Comparison of ENCODE assay signal across 8 cellular contexts in genomic region chr12:57240069-57240921, GRCh38. TPM values are rescaled to one million over a fixed set of nuclear protein-coding genes. Genes with fewer than 3 reads are reported as not detected.
DNase-seq lines count a peak whose midpoint lies in the region; ATAC-seq and TF ChIP-seq lines count a peak whose summit lies in the region.

No MANE protein-coding gene starts in this region.

- no peak for TF ChIP-seq EP300 in suprapubic skin (IDR thresholded peaks at IDR 0.05)

- POLR2A ChIA-PET in HCT116 (lab: Charles Lee): interaction anchor here (3.5 kb wide), 1 partner anchor 11 kb away, joined by 16 read pairs; the partner anchor contains the start of gene SHMT2

- TF ChIP-seq CTCF in HCT116 (IDR thresholded peaks at IDR 0.05 in 2 of 3, conservative IDR thresholded peaks at IDR 0.05 in 1 of 3; ENCODE audit: borderline replicate concordance in 1 of 3, insufficient read depth in 1 of 3, low read depth in 2 of 3, low read length in 2 of 3) (no peak), natural killer cell (IDR thresholded peaks at IDR 0.05) (no peak), suprapubic skin (IDR thresholded peaks at IDR 0.05) (no peak)

- peak; percentile 47 for DNase-seq in HCT116 (ENCODE audit: low read depth, low spot score)
- peak; percentile 77 for DNase-seq in NCI-H748 treated with DMSO at 0.1 percent for 48 hours (lab: John Stamatoyannopoulos, UW)
- DNase-seq in activated CD8-positive, alpha-beta memory T cell treated with anti-CD3 and anti-CD28 coated beads, Interleukin-2, amount 50 U/mL, for 48 hours: peak; percentile 81
- peak; percentile 29 to 57 for DNase-seq in erythroblast (lab: John Stamatoyannopoulos, UW)
- DNase-seq in natural killer cell: peak; percentile 48
- DNase-seq in suprapubic skin (ENCODE audit: low spot score in 2 of 2): peak in 1 of 2 donors; percentile 74
- DNase-seq in NOMO-1 (lab: John Stamatoyannopoulos, UW; ENCODE audit: unreplicated experiment in 2 of 2): no peak

- no peaks in the 10 kb centered on the region for H3K9me3 Mint-ChIP-seq in natural killer cell

- H3K4me2 ChIP-seq in BLaER1: peak overlapping the region; percentile 97
- H3K4me2 ChIP-seq in HCT116 (ENCODE audit: low read length): peak overlapping the region; percentile 77

- ATAC-seq in HCT116 (peak; percentile 31), natural killer cell (peak; percentile 39 to 43 (median 39))

- H3K9ac ChIP-seq in BLaER1 (peak overlapping the region; percentile 83), HCT116 (ENCODE audit: low read length) (peak overlapping the region; percentile 41)

- TF ChIP-seq POLR2A in HCT116 (IDR thresholded peaks at IDR 0.05; ENCODE audit: borderline replicate concordance, extremely low read depth, insufficient read depth, insufficient read length): no peak
- TF ChIP-seq POLR2A in erythroblast (IDR thresholded peaks at IDR 0.05; ENCODE audit: low read length): no peak
- no peak for TF ChIP-seq POLR2A in suprapubic skin (IDR thresholded peaks at IDR 0.05)

- BruUV-seq in HCT116 (replicated peaks; lab: Mats Ljungman, UMichigan): TSS peak; percentile 66

- no peak overlapping the region for H2AFZ ChIP-seq in HCT116 (ENCODE audit: low read depth, low read length, poor library complexity, severe bottlenecking)

- H3K27me3 ChIP-seq in BLaER1: peaks cover 100% of the 10 kb centered on the region
- H3K27me3 ChIP-seq in HCT116 (ENCODE audit: insufficient read depth, low read length): peaks cover 4% of the 10 kb centered on the region; the same call in 1 of the 2 replicates
- peaks cover 66% of the 10 kb centered on the region for H3K27me3 ChIP-seq in suprapubic skin

- peak overlapping the region; percentile 84 for H3K27ac ChIP-seq in BLaER1
- peak overlapping the region; percentile 34; the same call in 1 of the 2 replicates for H3K27ac ChIP-seq in HCT116 (ENCODE audit: low read depth, low read length)
- no peak overlapping the region for H3K27ac ChIP-seq in suprapubic skin

- peaks cover 45 to 80% of the 10 kb centered on the region in 2 donors for H3K4me1 Mint-ChIP-seq in natural killer cell

- no peak for TF ChIP-seq RAD21 in HCT116 (IDR thresholded peaks at IDR 0.05; ENCODE audit: low read depth)

- no peaks in the 10 kb centered on the region for H3K79me2 ChIP-seq in HCT116 (ENCODE audit: insufficient read depth, low read length)

- peak overlapping the region; percentile 77 for H3K4me3 ChIP-seq in BLaER1
- H3K4me3 ChIP-seq in HCT116 (replicated peaks in 1 of 2; ENCODE audit: low read depth in 1 of 2, low read length in 2 of 2): peak overlapping the region; percentile 47 to 55
- H3K4me3 ChIP-seq in suprapubic skin: peak overlapping the region; percentile 56

- H3K9me3 ChIP-seq in BLaER1: no peaks in the 10 kb centered on the region
- H3K9me3 ChIP-seq in HCT116 (ENCODE audit: control insufficient read depth in 1 of 2, insufficient read depth in 1 of 2, low read depth in 1 of 2, low read length in 2 of 2): no peaks in the 10 kb centered on the region
- no peaks in the 10 kb centered on the region for H3K9me3 ChIP-seq in suprapubic skin

- no peaks in the 10 kb centered on the region for H3K9me2 ChIP-seq in HCT116 (ENCODE audit: insufficient read depth)

- CTCF ChIA-PET in HCT116 (lab: Charles Lee): interaction anchor here (1.2 to 4.6 kb wide), 4 partner anchors 10 to 212 kb away, joined by 3 to 64 read pairs (median 20); partner anchors contain the start of gene SHMT2

- H3K36me3 Mint-ChIP-seq in natural killer cell: no peaks in the 10 kb centered on the region

- H3K4me3 Mint-ChIP-seq in natural killer cell: peak overlapping the region; percentile 88

- intact Hi-C loops in HCT116 (cut with micrococcal nuclease) (loop anchor here (10.0 kb wide), 1 partner anchor 115 kb away; the partner anchor contains the start of gene LRP1), natural killer cell (cut with micrococcal nuclease) (no loop called here)

- H3K36me3 ChIP-seq in BLaER1 (peaks cover 9% of the 10 kb centered on the region), HCT116 (ENCODE audit: control insufficient read depth in 1 of 2, insufficient read depth in 2 of 2, low read length in 2 of 2) (no peaks in the 10 kb centered on the region), suprapubic skin (no peaks in the 10 kb centered on the region)

- H4K20me1 ChIP-seq in BLaER1 (peaks cover 65% of the 10 kb centered on the region), HCT116 (ENCODE audit: insufficient read depth) (no peaks in the 10 kb centered on the region)

- WGBS in suprapubic skin: under 1% methylated on average over 57 of the region's 72 CpGs

- H3K27me3 Mint-ChIP-seq in natural killer cell (ENCODE audit: low read depth in 2 of 2): peaks cover 61 to 74% of the 10 kb centered on the region in 2 donors

- H3K4me1 ChIP-seq in BLaER1 (peaks cover 77% of the 10 kb centered on the region), HCT116 (ENCODE audit: control insufficient read depth in 1 of 2, insufficient read depth in 2 of 2, low read length in 2 of 2) (peaks cover 34 to 55% of the 10 kb centered on the region in 2 experiments), suprapubic skin (peaks cover 88% of the 10 kb centered on the region)

- peak overlapping the region; percentile 45 to 64 for H3K27ac Mint-ChIP-seq in natural killer cell

- RAD21 ChIA-PET in HCT116 (lab: Charles Lee; ENCODE audit: low non-redundant PET in 1 of 2, low total read pairs in 2 of 2, uncharacterized antibody in 2 of 2, unreplicated experiment in 2 of 2): no interaction called here

TF ChIP-seq in HCT116, 20 proteins besides CTCF, POLR2A, EP300 and RAD21:
- TF ChIP-seq YY1 (IDR thresholded peaks at IDR 0.05; ENCODE audit: extremely low read depth, insufficient replicate concordance, low read depth, low read length): no peak
- peak; percentile 50 for TF ChIP-seq POLR2AphosphoS5 (IDR thresholded peaks at IDR 0.05; ENCODE audit: low read depth, low read length)

RNA-seq across cellular contexts. Expression of gene STAC3, which starts 10.7 kb away (rescaled TPM):
- 2.5 TPM for total RNA-seq in HCT116 (2021; ENCODE audit: unreplicated experiment)
- 1.3 and 2.4 TPM in 2 replicates for polyA plus RNA-seq in HCT116 (2012)
- 1 to 10 TPM; 2.4 to 4.1 (median 3.8) TPM for total RNA-seq in natural killer cell
- total RNA-seq in suprapubic skin: 1 to 10 TPM; 1.7 to 3.0 (median 2.1) TPM

RNA-seq across cellular contexts. Expression of gene SHMT2, which starts 10.8 kb away (rescaled TPM):
- total RNA-seq in HCT116 (2021; ENCODE audit: unreplicated experiment): 280 TPM
- polyA plus RNA-seq in HCT116 (2012): 319 and 327 TPM in 2 replicates
- 10 to 100 TPM; 28.6 to 39.3 (median 34.9) TPM for total RNA-seq in natural killer cell
- 10 to 100 TPM; 53.5 to 87.2 (median 70.3) TPM for total RNA-seq in suprapubic skin

RNA-seq across cellular contexts. Expression of gene NXPH4, which starts 23.7 kb away (rescaled TPM):
- total RNA-seq in HCT116 (2021; ENCODE audit: unreplicated experiment) (20.0 TPM), natural killer cell (under 1 TPM in 1 of 3 donors, not detected in 2; 0.82 TPM), suprapubic skin (10 to 100 TPM in 3 of 4 donors, 1 to 10 TPM in 1; 7.1 to 26.0 (median 18.3) TPM)
- 13.6 and 16.2 TPM in 2 replicates for polyA plus RNA-seq in HCT116 (2012)

Comparison
In these comparisons a context has a peak if more than half of its experiments do, and no peak if none do; other contexts are left out.
1. DNase-seq: peak in HCT116 (single experiment), NCI-H748 treated with DMSO at 0.1 percent for 48 hours (single experiment), activated CD8-positive, alpha-beta memory T cell treated with anti-CD3 and anti-CD28 coated beads, Interleukin-2, amount 50 U/mL, for 48 hours (single experiment), erythroblast (2 of 2) and natural killer cell (single experiment); none in NOMO-1 (0 of 2).
2. RNA of gene NXPH4, which starts 23.7 kb away (total RNA-seq): 7.1 to 26.0 TPM in suprapubic skin and 20.0 TPM in HCT116 (single experiment); 0.82 TPM in natural killer cell; every median in the first group is over 4 times any median in the second.
3. Peak in every context shown above with its lines, with median percentiles within 50 percentile points of each other: H3K4me3 ChIP-seq.